24 cellular contexts compared by ENCODE assay signal in genomic region chrX:39875834-39876625, GRCh38.
DNase-seq lines count a peak whose midpoint lies in the region; FAIRE-seq and TF ChIP-seq lines count a peak whose summit lies in the region.
"Had no signal": no experiment of that assay in that cellular context is flagged by ENCODE, and none has a peak within 500 bp of the region (broad histone marks: within the 10 kb centered on the region; RNA-seq: fewer than 3 reads in every experiment).

No MANE protein-coding gene starts in this region.

- no peak overlapping the region for H3K4me3 Mint-ChIP-seq in dendritic cell treated with granulocyte-macrophage colony-stimulating factor and Interleukin-4, amounts not matched to agents 40 ng/mL and 50 ng/mL, for 4 days
- H3K4me3 Mint-ChIP-seq: immature natural killer cell; stimulated activated naive CD8-positive, alpha-beta T cell treated with anti-CD3 and anti-CD28 coated beads, Interleukin-15, Interleukin-2, amounts not matched to agents 100 ng/mL and 50 ng/mL, for 24 hours had no signal

- H3K79me2 ChIP-seq in SK-N-SH (ENCODE audit: insufficient read depth) = no peaks in the 10 kb centered on the region

- H3F3A ChIP-seq in SK-N-SH (replicated peaks; ENCODE audit: insufficient read depth) = no peaks in the 10 kb centered on the region

- H3K27ac ChIP-seq in SK-N-SH (ENCODE audit: low read depth in 2 of 2, low read length in 1 of 2) = no peak overlapping the region
- H3K27ac ChIP-seq: brain microvascular endothelial cell, C4-2B, epithelial cell of prostate, lower lobe of right lung, tibial artery had no signal

- POLR2A ChIA-PET in SK-N-SH (lab: Yijun Ruan, JAX) = no interaction called here

- peak overlapping the region; percentile 51 for H3K27ac Mint-ChIP-seq in dendritic cell treated with granulocyte-macrophage colony-stimulating factor and Interleukin-4, amounts not matched to agents 40 ng/mL and 50 ng/mL, for 4 days
- H3K27ac Mint-ChIP-seq: activated T-helper 2 cell treated with anti-CD3 and anti-CD28 coated beads, Interferon-gamma antibody, Interleukin-2, Interleukin-4, amounts not matched to agents 10 μg/mL and 5 μg/mL and 100 μg/mL, durations not matched to agents 14 hours and 24 hours and 36 hours; immature natural killer cell; stimulated activated naive CD8-positive, alpha-beta T cell treated with anti-CD3 and anti-CD28 coated beads, Interleukin-15, Interleukin-2, amounts not matched to agents 100 ng/mL and 50 ng/mL, for 24 hours had no signal

- H3K4me1 Mint-ChIP-seq in dendritic cell treated with granulocyte-macrophage colony-stimulating factor and Interleukin-4, amounts not matched to agents 40 ng/mL and 50 ng/mL, for 4 days (ENCODE audit: low read depth) = no peaks in the 10 kb centered on the region

- H4K20me1 ChIP-seq in SK-N-SH (ENCODE audit: insufficient read depth) = no peaks in the 10 kb centered on the region

- 44% methylated on average over 10 of the region's 15 CpGs for WGBS in SK-N-SH (ENCODE audit: low lambda C conversion rate)

- peak; percentile 2 for DNase-seq in COLO668 (lab: John Stamatoyannopoulos, UW; ENCODE audit: unreplicated experiment)
- DNase-seq in H7 = peak; percentile 56
- peak; percentile 83 for DNase-seq in NCI-H748 (lab: John Stamatoyannopoulos, UW; ENCODE audit: unreplicated experiment)
- DNase-seq in T-helper 2 cell = no peak
- DNase-seq in urothelium cell line (ENCODE audit: low spot score) = no peak
- DNase-seq in epidermal melanocyte (ENCODE audit: insufficient read length, low spot score) = no peak
- no peak for DNase-seq in SK-N-SH
- DNase-seq: activated CD4-positive, alpha-beta T cell treated with anti-CD3 and anti-CD28 coated beads for 48 hours; brain microvascular endothelial cell; foreskin fibroblast; GDM1; HCEC 1CT; immature natural killer cell; lower lobe of right lung; NCI-H1930; NCI-H510A treated with DMSO at 0.1 percent for 48 hours; Right ventricle myocardium superior; small intestine; tibial artery had no signal

- no peaks in the 10 kb centered on the region for H3K9me2 ChIP-seq in SK-N-SH

- H3K4me1 ChIP-seq in SK-N-SH (ENCODE audit: control insufficient read depth in 1 of 2, insufficient read depth in 2 of 2, low read depth in 1 of 2, low read length in 1 of 2) = peaks cover 0 to 22% of the 10 kb centered on the region in 2 experiments; a peak in 1 of 4 replicates
- H3K4me1 ChIP-seq: lower lobe of right lung had no signal

- H3K9me3 Mint-ChIP-seq in dendritic cell treated with granulocyte-macrophage colony-stimulating factor and Interleukin-4, amounts not matched to agents 40 ng/mL and 50 ng/mL, for 4 days = no peaks in the 10 kb centered on the region
- H3K9me3 Mint-ChIP-seq: immature natural killer cell had no signal

- FAIRE-seq in urothelium cell line (lab: Jason Lieb, UNC) = no peak
- FAIRE-seq: small intestine had no signal

- H3K9me3 ChIP-seq in SK-N-SH = no peaks in the 10 kb centered on the region
- H3K9me3 ChIP-seq: lower lobe of right lung, tibial artery had no signal

- H3K4me3 ChIP-seq in H7 (ENCODE audit: insufficient read depth, low read depth, low read length) (no peak overlapping the region), SK-N-SH (ENCODE audit: low read depth in 2 of 2, low read length in 1 of 2) (no peak overlapping the region)
- H3K4me3 ChIP-seq: lower lobe of right lung, tibial artery had no signal

- H3K36me3 Mint-ChIP-seq in dendritic cell treated with granulocyte-macrophage colony-stimulating factor and Interleukin-4, amounts not matched to agents 40 ng/mL and 50 ng/mL, for 4 days (ENCODE audit: low read depth) = no peaks in the 10 kb centered on the region
- H3K36me3 Mint-ChIP-seq: immature natural killer cell had no signal

- intact Hi-C loops in dendritic cell treated with granulocyte-macrophage colony-stimulating factor and Interleukin-4, amounts not matched to agents 40 ng/mL and 50 ng/mL, for 4 days (cut with micrococcal nuclease) = no loop called here

- H2AFZ ChIP-seq in SK-N-SH (ENCODE audit: low read depth) = no peak overlapping the region

- TF ChIP-seq CTCF in SK-N-SH (IDR thresholded peaks at IDR 0.05) = no peak

- no peak for TF ChIP-seq EP300 in SK-N-SH (IDR thresholded peaks at IDR 0.05; ENCODE audit: borderline replicate concordance in 1 of 2, low read depth in 1 of 2, low read length in 1 of 2)

- H3K27me3 ChIP-seq in H7 (ENCODE audit: control insufficient read depth, insufficient read depth, low read length) (no peaks in the 10 kb centered on the region), SK-N-SH (ENCODE audit: insufficient read depth) (peaks cover 13% of the 10 kb centered on the region; the same call in 1 of the 2 replicates)
- H3K27me3 ChIP-seq: brain microvascular endothelial cell, tibial artery had no signal

- peaks cover 21% of the 10 kb centered on the region for H3K27me3 Mint-ChIP-seq in dendritic cell treated with granulocyte-macrophage colony-stimulating factor and Interleukin-4, amounts not matched to agents 40 ng/mL and 50 ng/mL, for 4 days

- no peak for TF ChIP-seq RAD21 in SK-N-SH (IDR thresholded peaks at IDR 0.05; ENCODE audit: low read length)

- CTCF ChIA-PET in SK-N-SH (lab: Yijun Ruan, JAX) = no interaction called here

- no peak overlapping the region for H3K9ac ChIP-seq in SK-N-SH

- no peak overlapping the region for H3K4me2 ChIP-seq in SK-N-SH

- no peaks in the 10 kb centered on the region for H3K36me3 ChIP-seq in H7 (replicated peaks; ENCODE audit: control insufficient read depth, insufficient read depth, low read length)
- H3K36me3 ChIP-seq in SK-N-SH (replicated peaks in 1 of 2; ENCODE audit: control insufficient read depth in 1 of 2, insufficient read depth in 2 of 2, low read length in 1 of 2) = no peaks in the 10 kb centered on the region
- H3K36me3 ChIP-seq: brain microvascular endothelial cell, lower lobe of right lung, tibial artery had no signal

TF ChIP-seq in SK-N-SH, 30 proteins besides CTCF, POLR2A, EP300 and RAD21:
- TF ChIP-seq EZH2phosphoT487 (IDR thresholded peaks at IDR 0.05; ENCODE audit: borderline replicate concordance, low read depth) = no peak
- TF ChIP-seq JUND (IDR thresholded peaks at IDR 0.05) = no peak
- no peak for TF ChIP-seq FOXJ3 (CRISPR knock-in tag; IDR thresholded peaks at IDR 0.05)

Comparison
In these comparisons a context has a peak if more than half of its experiments do, and no peak if none do; other contexts are left out.
1. DNase-seq: peak in COLO668 (single experiment), H7 (single experiment) and NCI-H748 (single experiment); none in T-helper 2 cell (0 of 5), urothelium cell line (single experiment), epidermal melanocyte (single experiment) and SK-N-SH (single experiment).